Comparison of ENCODE assay signal across 34 cellular contexts in the genomic region with DNA sequence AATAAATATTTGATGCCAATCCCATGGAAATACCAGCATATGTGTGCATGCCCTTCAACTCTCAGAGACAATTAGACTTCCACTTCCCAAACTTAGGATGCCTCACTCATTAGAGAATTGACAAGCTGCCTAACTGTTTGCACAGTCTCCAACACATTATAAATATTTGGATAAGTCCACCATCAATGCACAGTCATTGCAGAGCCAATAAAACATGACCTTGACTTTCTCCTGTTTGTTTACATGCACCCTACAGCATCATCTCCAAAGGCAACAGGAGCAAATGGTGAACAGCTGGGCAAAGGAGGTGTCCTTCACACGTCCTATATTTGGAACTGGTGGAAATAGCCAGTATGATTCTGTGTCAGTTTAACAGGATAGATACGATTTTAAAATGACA.
"Had no signal": no experiment of that assay in that cellular context is flagged by ENCODE, and none has a peak within 500 bp of the region (broad histone marks: within the 10 kb centered on the region; RNA-seq: fewer than 3 reads in every experiment).

No MANE protein-coding gene starts in this region.

- DNase-seq: activated B cell treated with CpG ODN at 0.5 μM for 24 hours; activated CD4-positive, alpha-beta T cell treated with anti-CD3 and anti-CD28 coated beads for 48 hours; activated CD4-positive, alpha-beta T cell treated with anti-CD3 and anti-CD28 coated beads, Interleukin-2, amount 50 U/mL, for 1 hour; activated CD4-positive, alpha-beta T cell treated with anti-CD3 and anti-CD28 coated beads, Interleukin-2, amount 50 U/mL, for 48 hours; activated CD8-positive, alpha-beta memory T cell treated with anti-CD3 and anti-CD28 coated beads for 24 hours; activated CD8-positive, alpha-beta T cell treated with anti-CD3 and anti-CD28 coated beads for 36 hours; activated effector memory CD4-positive, alpha-beta T cell treated with Interleukin-2 at 50 U/mL for 16 hours; activated gamma-delta T cell treated with Interleukin-2 at 50 U/mL for 16 hours; activated naive CD4-positive, alpha-beta T cell treated with anti-CD3 and anti-CD28 coated beads for 36 hours; activated naive CD8-positive, alpha-beta T cell treated with anti-CD3 and anti-CD28 coated beads for 36 hours; activated naive CD8-positive, alpha-beta T cell treated with anti-CD3 and anti-CD28 coated beads, Interleukin-2, amount 50 U/mL, for 24 hours; activated T-cell treated with anti-CD3 and anti-CD28 coated beads, Interleukin-2, amount 50 U/mL, for 4 hours; adrenal gland; amygdala; central memory CD4-positive, alpha-beta T cell; cerebellar nuclear complex; colonic mucosa; dorsolateral prefrontal cortex; effector memory CD8-positive, alpha-beta T cell; foreskin fibroblast; head of caudate nucleus; hippocampal formation; T-helper 17 cell; T1000; WERI-Rb-1 had no signal

- H3K27me3 ChIP-seq: adrenal gland, ascending aorta, breast epithelium, cardiac muscle cell, colonic mucosa had no signal

- H3K27ac ChIP-seq: adrenal gland, ascending aorta, breast epithelium, cardiac muscle cell, colonic mucosa, dorsolateral prefrontal cortex, epithelial cell of prostate, WERI-Rb-1 had no signal

- H3K36me3 ChIP-seq: adrenal gland, ascending aorta, breast epithelium, cardiac muscle cell, colonic mucosa, WERI-Rb-1 had no signal

- ATAC-seq: activated CD4-positive, CD25-positive, alpha-beta regulatory T cell treated with anti-CD3 and anti-CD28 coated beads, Interleukin-2, amount 50 U/mL, for 24 hours; activated CD8-positive, alpha-beta T cell treated with anti-CD3 and anti-CD28 coated beads for 36 hours; activated naive CD8-positive, alpha-beta T cell treated with anti-CD3 and anti-CD28 coated beads, Interleukin-2, amount 50 U/mL, for 24 hours; activated T-cell treated with anti-CD3 and anti-CD28 coated beads, Interleukin-2, amount 50 U/mL, for 4 hours; activated T-helper 17 cell treated with anti-CD3 and anti-CD28 coated beads, Interleukin-2, amount 50 U/mL, for 72 hours; effector memory CD8-positive, alpha-beta T cell; T-helper 17 cell had no signal

- FAIRE-seq: endometrium, endothelial cell of umbilical vein, frontal cortex had no signal

- H3K4me1 ChIP-seq: adrenal gland, ascending aorta, breast epithelium, colonic mucosa had no signal

- H3K9me3 ChIP-seq: adrenal gland, ascending aorta, colonic mucosa had no signal

- H3K4me3 ChIP-seq: adrenal gland, ascending aorta, breast epithelium, cardiac muscle cell, colonic mucosa, dorsolateral prefrontal cortex had no signal
